ENCODE assay signal across 18 cellular contexts in genomic region chr19:5955638-5955935, GRCh38. TPM values are rescaled to one million over a fixed set of nuclear protein-coding genes. Genes with fewer than 3 reads are reported as not detected.
DNase-seq lines count a peak whose midpoint lies in the region; ATAC-seq and TF ChIP-seq lines count a peak whose summit lies in the region.
"Had no signal": no experiment of that assay in that cellular context is flagged by ENCODE, and none has a peak within 500 bp of the region (broad histone marks: within the 10 kb centered on the region; RNA-seq: fewer than 3 reads in every experiment).

No MANE protein-coding gene starts in this region.

- peaks cover 91% of the 10 kb centered on the region for H3K4me1 Mint-ChIP-seq in CD8-positive, alpha-beta T cell (ENCODE audit: low read depth)
- H3K4me1 Mint-ChIP-seq in activated naive CD8-positive, alpha-beta T cell treated with anti-CD3 and anti-CD28 coated beads, Interleukin-2, amount 50 U/mL, for 24 hours = peaks cover 92% of the 10 kb centered on the region

- H3K9me3 ChIP-seq in CD8-positive, alpha-beta T cell (ENCODE audit: low read length) = no peaks in the 10 kb centered on the region

- no peaks in the 10 kb centered on the region for H3K36me3 ChIP-seq in CD8-positive, alpha-beta T cell (ENCODE audit: insufficient read depth, low read length)

- H3K4me3 Mint-ChIP-seq in CD8-positive, alpha-beta T cell = no peak overlapping the region
- no peak overlapping the region for H3K4me3 Mint-ChIP-seq in activated naive CD8-positive, alpha-beta T cell treated with anti-CD3 and anti-CD28 coated beads, Interleukin-2, amount 50 U/mL, for 24 hours
- H3K4me3 Mint-ChIP-seq: dendritic cell treated with granulocyte-macrophage colony-stimulating factor and Interleukin-4, amounts not matched to agents 40 ng/mL and 50 ng/mL, for 4 days; neural crest cell had no signal

- H3K9me3 Mint-ChIP-seq in CD8-positive, alpha-beta T cell = no peaks in the 10 kb centered on the region
- H3K9me3 Mint-ChIP-seq in activated naive CD8-positive, alpha-beta T cell treated with anti-CD3 and anti-CD28 coated beads, Interleukin-2, amount 50 U/mL, for 24 hours = no peaks in the 10 kb centered on the region
- H3K9me3 Mint-ChIP-seq: dendritic cell treated with granulocyte-macrophage colony-stimulating factor and Interleukin-4, amounts not matched to agents 40 ng/mL and 50 ng/mL, for 4 days; neural crest cell had no signal

- intact Hi-C loops in CD8-positive, alpha-beta T cell (cut with DNase I, micrococcal nuclease) = no loop called here

- H3K27ac ChIP-seq in CD8-positive, alpha-beta T cell (ENCODE audit: low read depth, low read length) = no peak overlapping the region

- CTCF ChIA-PET in CD8-positive, alpha-beta T cell (lab: Charles Lee) = interaction anchor here (5.3 kb wide), 1 partner anchor 12 kb away, joined by 27 read pairs; no protein-coding TSS in a partner anchor

- peaks cover 74% of the 10 kb centered on the region for H3K4me1 ChIP-seq in CD8-positive, alpha-beta T cell (ENCODE audit: insufficient read depth, low read length)

- POLR2A ChIA-PET in CD8-positive, alpha-beta T cell (lab: Charles Lee) = interaction anchor here (1.3 kb wide), 1 partner anchor 14 kb away, joined by 3 read pairs; no protein-coding TSS in a partner anchor

- ATAC-seq in CD8-positive, alpha-beta T cell = no peak
- no peak for ATAC-seq in activated naive CD8-positive, alpha-beta T cell treated with anti-CD3 and anti-CD28 coated beads, Interleukin-2, amount 50 U/mL, for 24 hours
- ATAC-seq in HG02840 (IDR thresholded peaks at IDR 0.05; ENCODE audit: low FRiP score, unreplicated experiment) = no peak
- ATAC-seq: HCT116 had no signal

- H3K27me3 ChIP-seq in CD8-positive, alpha-beta T cell (ENCODE audit: insufficient read depth, low read length) = no peaks in the 10 kb centered on the region

- DNase-seq in NCI-H1092 treated with DMSO at 0.1 percent for 48 hours (lab: John Stamatoyannopoulos, UW) (peak; percentile 54), NCI-H1092 (lab: John Stamatoyannopoulos, UW) (no peak), myocyte (ENCODE audit: low read depth) (peak; percentile 63), NOMO-1 treated with DMSO at 0.1 percent for 48 hours (lab: John Stamatoyannopoulos, UW; ENCODE audit: unreplicated experiment) (no peak), DMS 273 (lab: John Stamatoyannopoulos, UW; ENCODE audit: unreplicated experiment) (no peak)
- no peak for DNase-seq in CD8-positive, alpha-beta T cell
- no peak for DNase-seq in activated naive CD8-positive, alpha-beta T cell treated with anti-CD3 and anti-CD28 coated beads, Interleukin-2, amount 50 U/mL, for 24 hours
- DNase-seq: 8988T; activated CD4-positive, CD25-positive, alpha-beta regulatory T cell; activated effector memory CD4-positive, alpha-beta T cell treated with anti-CD3 and anti-CD28 coated beads, Interleukin-2, amount 50 U/mL, for 16 hours; DMS79; kidney glomerular epithelial cell; NCI-H1694; stimulated activated CD4-positive, alpha-beta T cell treated with anti-CD3 and anti-CD28 coated beads, Interleukin-12 subunit alpha, Interleukin-12 subunit beta, amount 100 ng/mL, for 4 hours had no signal

- no peak overlapping the region for H3K4me3 ChIP-seq in CD8-positive, alpha-beta T cell (ENCODE audit: low read depth, low read length)

- H3K27ac Mint-ChIP-seq in CD8-positive, alpha-beta T cell = peak overlapping the region; percentile 11
- peak overlapping the region; percentile 53 for H3K27ac Mint-ChIP-seq in activated naive CD8-positive, alpha-beta T cell treated with anti-CD3 and anti-CD28 coated beads, Interleukin-2, amount 50 U/mL, for 24 hours
- H3K27ac Mint-ChIP-seq: dendritic cell treated with granulocyte-macrophage colony-stimulating factor and Interleukin-4, amounts not matched to agents 40 ng/mL and 50 ng/mL, for 4 days had no signal

- no peak for TF ChIP-seq CTCF in CD8-positive, alpha-beta T cell (IDR thresholded peaks at IDR 0.05)

- H3K27me3 Mint-ChIP-seq in CD8-positive, alpha-beta T cell (ENCODE audit: low read depth) = no peaks in the 10 kb centered on the region
- H3K27me3 Mint-ChIP-seq in activated naive CD8-positive, alpha-beta T cell treated with anti-CD3 and anti-CD28 coated beads, Interleukin-2, amount 50 U/mL, for 24 hours = no peaks in the 10 kb centered on the region
- H3K27me3 Mint-ChIP-seq: dendritic cell treated with granulocyte-macrophage colony-stimulating factor and Interleukin-4, amounts not matched to agents 40 ng/mL and 50 ng/mL, for 4 days had no signal

- peaks cover 22% of the 10 kb centered on the region for H3K36me3 Mint-ChIP-seq in CD8-positive, alpha-beta T cell
- peaks cover 25% of the 10 kb centered on the region for H3K36me3 Mint-ChIP-seq in activated naive CD8-positive, alpha-beta T cell treated with anti-CD3 and anti-CD28 coated beads, Interleukin-2, amount 50 U/mL, for 24 hours (ENCODE audit: low read depth)

RNA-seq across cellular contexts. Expression of gene RANBP3, which starts 22.4 kb away (rescaled TPM):
- 100 to 1,000 TPM; 109 to 118 TPM for total RNA-seq in CD8-positive, alpha-beta T cell
- 50.3 and 64.0 TPM in 2 replicates for total RNA-seq in myocyte
- polyA plus RNA-seq in myocyte (2012) = 53.3 TPM

RNA-seq across cellular contexts. Expression of gene CAPS, which starts 41.5 kb away (rescaled TPM):
- 10 to 100 TPM; 28.0 to 33.1 TPM for total RNA-seq in CD8-positive, alpha-beta T cell
- 2.8 and 4.1 TPM in 2 replicates for total RNA-seq in myocyte
- 6.1 TPM for polyA plus RNA-seq in myocyte (2012)

RNA-seq across cellular contexts. Expression of gene VMAC, which starts 50.9 kb away (rescaled TPM):
- 10 to 100 TPM; 17.4 to 18.6 TPM for total RNA-seq in CD8-positive, alpha-beta T cell
- total RNA-seq in myocyte = 3.1 and 5.6 TPM in 2 replicates
- 3.3 TPM for polyA plus RNA-seq in myocyte (2012)

RNA-seq across cellular contexts. Expression of gene NDUFA11, which starts 52.0 kb away (rescaled TPM):
- total RNA-seq in CD8-positive, alpha-beta T cell = 100 to 1,000 TPM in 1 of 2 experiments, 10 to 100 TPM in 1; 86.6 to 103 TPM
- total RNA-seq in myocyte = 133 and 149 TPM in 2 replicates
- 418 TPM for polyA plus RNA-seq in myocyte (2012)

Comparison
In these comparisons a context has a peak if more than half of its experiments do, and no peak if none do; other contexts are left out.
1. DNase-seq: peak in NCI-H1092 treated with DMSO at 0.1 percent for 48 hours (single experiment) and myocyte (single experiment); none in NCI-H1092 (single experiment), CD8-positive, alpha-beta T cell (0 of 7), activated naive CD8-positive, alpha-beta T cell treated with anti-CD3 and anti-CD28 coated beads, Interleukin-2, amount 50 U/mL, for 24 hours (single experiment), NOMO-1 treated with DMSO at 0.1 percent for 48 hours (single experiment) and DMS 273 (single experiment).